Comparison of ENCODE assay signal across 11 cellular contexts in genomic region chr6:56475736-56476457, GRCh38.
DNase-seq lines count a peak whose midpoint lies in the region; TF ChIP-seq lines count a peak whose summit lies in the region.
"Had no signal": no experiment of that assay in that cellular context is flagged by ENCODE, and none has a peak within 500 bp of the region (broad histone marks: within the 10 kb centered on the region; RNA-seq: fewer than 3 reads in every experiment).

No MANE protein-coding gene starts in this region.

- peak overlapping the region; percentile 61 for H3K4me3 Mint-ChIP-seq in endothelial cell (ENCODE audit: unreplicated experiment)
- H3K4me3 Mint-ChIP-seq in mesothelial cell of epicardium: no peak overlapping the region
- H3K4me3 Mint-ChIP-seq: activated T-cell treated with anti-CD3 and anti-CD28 coated beads, Interleukin-2, amount 50 U/mL, for 24 hours; central memory CD8-positive, alpha-beta T cell had no signal

- no peak overlapping the region for H3K4me2 ChIP-seq in osteoblast (ENCODE audit: insufficient read depth, low read length)

- H3K27ac ChIP-seq in osteoblast (ENCODE audit: low read depth, low read length): no peak overlapping the region

- H3K4me1 ChIP-seq in BE2C: peaks cover 9% of the 10 kb centered on the region
- H3K4me1 ChIP-seq in osteoblast (ENCODE audit: insufficient read depth, low read length): no peaks in the 10 kb centered on the region

- H3K4me1 Mint-ChIP-seq in endothelial cell (ENCODE audit: unreplicated experiment) (no peaks in the 10 kb centered on the region), mesothelial cell of epicardium (peaks cover 18% of the 10 kb centered on the region)
- H3K4me1 Mint-ChIP-seq: central memory CD8-positive, alpha-beta T cell had no signal

- H3K4me3 ChIP-seq in BE2C (ENCODE audit: low read depth, low read length) (no peak overlapping the region), osteoblast (ENCODE audit: insufficient read depth, low read length) (no peak overlapping the region)

- H3K36me3 Mint-ChIP-seq in endothelial cell (ENCODE audit: low read depth, unreplicated experiment): peaks cover 46% of the 10 kb centered on the region
- H3K36me3 Mint-ChIP-seq in mesothelial cell of epicardium: peaks cover 69% of the 10 kb centered on the region

- H4K20me1 ChIP-seq in osteoblast (ENCODE audit: insufficient read depth, low read length): peaks cover 2% of the 10 kb centered on the region

- H3K27ac Mint-ChIP-seq in endothelial cell (ENCODE audit: unreplicated experiment): no peak overlapping the region
- H3K27ac Mint-ChIP-seq in mesothelial cell of epicardium: peak overlapping the region; percentile 71
- H3K27ac Mint-ChIP-seq: activated T-cell treated with anti-CD3 and anti-CD28 coated beads, Interleukin-2, amount 50 U/mL, for 24 hours had no signal

- DNase-seq in BE2C: peak; percentile 69
- DNase-seq in NCI-H1105 treated with DMSO at 0.1 percent for 48 hours (lab: John Stamatoyannopoulos, UW): peak; percentile 82
- DNase-seq in endothelial cell (ENCODE audit: low spot score): no peak
- no peak for DNase-seq in mesothelial cell of epicardium (ENCODE audit: low spot score in 2 of 2, unreplicated experiment in 2 of 2)
- no peak for DNase-seq in osteoblast (ENCODE audit: insufficient read length, low spot score, missing footprints)
- DNase-seq in T-helper 9 cell: no peak
- DNase-seq in C1 segment of cervical spinal cord (lab: John Stamatoyannopoulos, UW): no peak
- DNase-seq in T1000 (lab: John Stamatoyannopoulos, UW): no peak
- DNase-seq: activated T-cell treated with anti-CD3 and anti-CD28 coated beads, Interleukin-2, amount 50 U/mL, for 24 hours; GF-D8 had no signal

- no peak overlapping the region for H2AFZ ChIP-seq in osteoblast (ENCODE audit: low read length)

- peaks cover 6% of the 10 kb centered on the region for H3K27me3 Mint-ChIP-seq in endothelial cell (ENCODE audit: unreplicated experiment)
- no peaks in the 10 kb centered on the region for H3K27me3 Mint-ChIP-seq in mesothelial cell of epicardium (ENCODE audit: low read depth)
- H3K27me3 Mint-ChIP-seq: activated T-cell treated with anti-CD3 and anti-CD28 coated beads, Interleukin-2, amount 50 U/mL, for 24 hours; central memory CD8-positive, alpha-beta T cell had no signal

- H3K9me3 ChIP-seq in BE2C (peaks cover 4% of the 10 kb centered on the region), osteoblast (ENCODE audit: low read depth, low read length) (no peaks in the 10 kb centered on the region)

- H3K27me3 ChIP-seq in BE2C: no peaks in the 10 kb centered on the region
- no peaks in the 10 kb centered on the region for H3K27me3 ChIP-seq in osteoblast (ENCODE audit: insufficient read depth, low read length)

- no peak for TF ChIP-seq CTCF in BE2C (IDR thresholded peaks at IDR 0.05; ENCODE audit: low read depth, low read length)
- no peak for TF ChIP-seq CTCF in endothelial cell (IDR thresholded peaks at IDR 0.05; ENCODE audit: unreplicated experiment)
- no peak for TF ChIP-seq CTCF in mesothelial cell of epicardium (IDR thresholded peaks at IDR 0.05; ENCODE audit: unreplicated experiment)
- TF ChIP-seq CTCF in osteoblast (IDR thresholded peaks at IDR 0.05; ENCODE audit: extremely low read depth, low read depth, low read length): no peak

- no peaks in the 10 kb centered on the region for H3K9me3 Mint-ChIP-seq in endothelial cell (ENCODE audit: unreplicated experiment)
- peaks cover 12% of the 10 kb centered on the region for H3K9me3 Mint-ChIP-seq in mesothelial cell of epicardium

- H3K79me2 ChIP-seq in osteoblast (ENCODE audit: insufficient read depth, low read length): peaks cover 11% of the 10 kb centered on the region

- H3K36me3 ChIP-seq in BE2C: peaks cover 29% of the 10 kb centered on the region
- H3K36me3 ChIP-seq in osteoblast (ENCODE audit: insufficient read depth, low read length): peaks cover 82% of the 10 kb centered on the region

Comparison
In these comparisons a context has a peak if more than half of its experiments do, and no peak if none do; other contexts are left out.
1. DNase-seq: peak in BE2C (single experiment) and NCI-H1105 treated with DMSO at 0.1 percent for 48 hours (single experiment); none in endothelial cell (single experiment), mesothelial cell of epicardium (0 of 2), osteoblast (single experiment), T-helper 9 cell (single experiment), C1 segment of cervical spinal cord (0 of 14) and T1000 (single experiment).